ENCODE assay signal across 1 cellular context in the genomic region with DNA sequence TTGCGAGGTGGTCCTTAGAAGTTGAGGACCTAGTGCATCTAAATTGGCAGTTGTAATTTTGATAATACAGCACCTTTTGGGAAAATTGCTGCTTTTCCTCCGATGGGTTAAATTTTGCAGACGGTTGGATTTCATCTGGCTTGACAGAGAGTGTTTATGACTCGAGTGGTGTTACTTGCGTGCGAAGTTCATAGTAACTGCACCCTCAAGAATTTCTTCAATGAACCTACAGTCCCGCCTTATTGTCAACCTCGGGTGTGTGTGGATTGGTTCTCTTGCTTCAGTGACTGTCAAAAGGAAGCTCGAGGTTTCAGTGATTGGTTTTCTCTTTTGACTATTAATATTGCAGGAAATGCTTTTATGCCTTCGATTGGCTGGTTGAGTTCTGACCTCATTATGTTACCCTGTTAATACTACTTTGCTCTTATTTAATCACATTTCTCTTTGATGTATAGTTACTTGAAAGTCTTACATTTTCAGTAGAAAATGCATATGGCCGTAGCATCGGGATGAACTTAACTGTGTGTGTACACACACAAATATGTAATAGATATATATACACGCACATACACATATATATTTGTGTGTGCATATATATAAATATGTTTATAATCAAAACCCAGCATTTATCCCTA.
A peak's percentile ranks its signal among the peaks of the same experiment; 100 is the strongest.
TF ChIP-seq lines count a peak whose summit lies in the region.

No MANE protein-coding gene starts in this region.

TF ChIP-seq in GM12878, 131 proteins besides CTCF, POLR2A, EP300 and RAD21 (continued from another document and continues in another):
- TF ChIP-seq, protein P1, sequence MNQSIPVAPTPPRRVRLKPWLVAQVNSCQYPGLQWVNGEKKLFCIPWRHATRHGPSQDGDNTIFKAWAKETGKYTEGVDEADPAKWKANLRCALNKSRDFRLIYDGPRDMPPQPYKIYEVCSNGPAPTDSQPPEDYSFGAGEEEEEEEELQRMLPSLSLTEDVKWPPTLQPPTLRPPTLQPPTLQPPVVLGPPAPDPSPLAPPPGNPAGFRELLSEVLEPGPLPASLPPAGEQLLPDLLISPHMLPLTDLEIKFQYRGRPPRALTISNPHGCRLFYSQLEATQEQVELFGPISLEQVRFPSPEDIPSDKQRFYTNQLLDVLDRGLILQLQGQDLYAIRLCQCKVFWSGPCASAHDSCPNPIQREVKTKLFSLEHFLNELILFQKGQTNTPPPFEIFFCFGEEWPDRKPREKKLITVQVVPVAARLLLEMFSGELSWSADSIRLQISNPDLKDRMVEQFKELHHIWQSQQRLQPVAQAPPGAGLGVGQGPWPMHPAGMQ (IDR thresholded peaks at IDR 0.05; ENCODE audit: borderline replicate concordance): no peak
- TF ChIP-seq ZNF274 (IDR thresholded peaks at IDR 0.05; ENCODE audit: insufficient read depth, insufficient read length) (no peak), CBX3 (IDR thresholded peaks at IDR 0.05; ENCODE audit: borderline replicate concordance, low read depth) (no peak), KDM1A (IDR thresholded peaks at IDR 0.05; ENCODE audit: borderline replicate concordance) (no peak), PML (IDR thresholded peaks at IDR 0.05; ENCODE audit: low read length) (no peak), FOXK2 (IDR thresholded peaks at IDR 0.05) (no peak), SMARCA5 (IDR thresholded peaks at IDR 0.05) (no peak), NRF1 (conservative IDR thresholded peaks at IDR 0.05; ENCODE audit: low read depth, low read length) (no peak), WRNIP1 (IDR thresholded peaks at IDR 0.05; ENCODE audit: borderline replicate concordance, low read depth, low read length) (no peak), POLR2AphosphoS5 (IDR thresholded peaks at IDR 0.05; ENCODE audit: low read length) (no peak), MYB (IDR thresholded peaks at IDR 0.05; ENCODE audit: borderline replicate concordance, low read depth, low read length) (no peak), STAT3 (IDR thresholded peaks at IDR 0.05; ENCODE audit: low read depth, low read length) (no peak), SUPT20H (IDR thresholded peaks at IDR 0.05; ENCODE audit: borderline replicate concordance, control insufficient read depth, low read depth, low read length) (no peak), CREB1 (IDR thresholded peaks at IDR 0.05; ENCODE audit: low read depth) (peak; percentile 50; the same call in 1 of the 2 replicates), SMAD1 (IDR thresholded peaks at IDR 0.05; ENCODE audit: low read depth, partially characterized antibody) (no peak), SRF (IDR thresholded peaks at IDR 0.05; ENCODE audit: low read depth in 2 of 2, low read length in 2 of 2) (no peak), YBX1 (IDR thresholded peaks at IDR 0.05) (no peak), CBFB (IDR thresholded peaks at IDR 0.05; ENCODE audit: low read depth) (no peak), ZNF217 (IDR thresholded peaks at IDR 0.05) (no peak), RFX5 (IDR thresholded peaks at IDR 0.05; ENCODE audit: low read depth, low read length) (0 out of 2 replicates have a peak, but pooled peaks have one; percentile 36), RB1 (IDR thresholded peaks at IDR 0.05; ENCODE audit: borderline replicate concordance) (no peak), MEF2B (IDR thresholded peaks at IDR 0.05; ENCODE audit: partially characterized antibody, poor library complexity, severe bottlenecking) (no peak), EED (IDR thresholded peaks at IDR 0.05; ENCODE audit: low read depth) (no peak), MEF2A (IDR thresholded peaks at IDR 0.05; ENCODE audit: insufficient read depth, low read depth, low read length) (no peak)
- TF ChIP-seq, protein P2, sequence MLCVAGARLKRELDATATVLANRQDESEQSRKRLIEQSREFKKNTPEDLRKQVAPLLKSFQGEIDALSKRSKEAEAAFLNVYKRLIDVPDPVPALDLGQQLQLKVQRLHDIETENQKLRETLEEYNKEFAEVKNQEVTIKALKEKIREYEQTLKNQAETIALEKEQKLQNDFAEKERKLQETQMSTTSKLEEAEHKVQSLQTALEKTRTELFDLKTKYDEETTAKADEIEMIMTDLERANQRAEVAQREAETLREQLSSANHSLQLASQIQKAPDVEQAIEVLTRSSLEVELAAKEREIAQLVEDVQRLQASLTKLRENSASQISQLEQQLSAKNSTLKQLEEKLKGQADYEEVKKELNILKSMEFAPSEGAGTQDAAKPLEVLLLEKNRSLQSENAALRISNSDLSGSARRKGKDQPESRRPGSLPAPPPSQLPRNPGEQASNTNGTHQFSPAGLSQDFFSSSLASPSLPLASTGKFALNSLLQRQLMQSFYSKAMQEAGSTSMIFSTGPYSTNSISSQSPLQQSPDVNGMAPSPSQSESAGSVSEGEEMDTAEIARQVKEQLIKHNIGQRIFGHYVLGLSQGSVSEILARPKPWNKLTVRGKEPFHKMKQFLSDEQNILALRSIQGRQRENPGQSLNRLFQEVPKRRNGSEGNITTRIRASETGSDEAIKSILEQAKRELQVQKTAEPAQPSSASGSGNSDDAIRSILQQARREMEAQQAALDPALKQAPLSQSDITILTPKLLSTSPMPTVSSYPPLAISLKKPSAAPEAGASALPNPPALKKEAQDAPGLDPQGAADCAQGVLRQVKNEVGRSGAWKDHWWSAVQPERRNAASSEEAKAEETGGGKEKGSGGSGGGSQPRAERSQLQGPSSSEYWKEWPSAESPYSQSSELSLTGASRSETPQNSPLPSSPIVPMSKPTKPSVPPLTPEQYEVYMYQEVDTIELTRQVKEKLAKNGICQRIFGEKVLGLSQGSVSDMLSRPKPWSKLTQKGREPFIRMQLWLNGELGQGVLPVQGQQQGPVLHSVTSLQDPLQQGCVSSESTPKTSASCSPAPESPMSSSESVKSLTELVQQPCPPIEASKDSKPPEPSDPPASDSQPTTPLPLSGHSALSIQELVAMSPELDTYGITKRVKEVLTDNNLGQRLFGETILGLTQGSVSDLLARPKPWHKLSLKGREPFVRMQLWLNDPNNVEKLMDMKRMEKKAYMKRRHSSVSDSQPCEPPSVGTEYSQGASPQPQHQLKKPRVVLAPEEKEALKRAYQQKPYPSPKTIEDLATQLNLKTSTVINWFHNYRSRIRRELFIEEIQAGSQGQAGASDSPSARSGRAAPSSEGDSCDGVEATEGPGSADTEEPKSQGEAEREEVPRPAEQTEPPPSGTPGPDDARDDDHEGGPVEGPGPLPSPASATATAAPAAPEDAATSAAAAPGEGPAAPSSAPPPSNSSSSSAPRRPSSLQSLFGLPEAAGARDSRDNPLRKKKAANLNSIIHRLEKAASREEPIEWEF (IDR thresholded peaks at IDR 0.05; ENCODE audit: insufficient replicate concordance, low read depth, low read length): no peak
- TF ChIP-seq, protein P3, sequence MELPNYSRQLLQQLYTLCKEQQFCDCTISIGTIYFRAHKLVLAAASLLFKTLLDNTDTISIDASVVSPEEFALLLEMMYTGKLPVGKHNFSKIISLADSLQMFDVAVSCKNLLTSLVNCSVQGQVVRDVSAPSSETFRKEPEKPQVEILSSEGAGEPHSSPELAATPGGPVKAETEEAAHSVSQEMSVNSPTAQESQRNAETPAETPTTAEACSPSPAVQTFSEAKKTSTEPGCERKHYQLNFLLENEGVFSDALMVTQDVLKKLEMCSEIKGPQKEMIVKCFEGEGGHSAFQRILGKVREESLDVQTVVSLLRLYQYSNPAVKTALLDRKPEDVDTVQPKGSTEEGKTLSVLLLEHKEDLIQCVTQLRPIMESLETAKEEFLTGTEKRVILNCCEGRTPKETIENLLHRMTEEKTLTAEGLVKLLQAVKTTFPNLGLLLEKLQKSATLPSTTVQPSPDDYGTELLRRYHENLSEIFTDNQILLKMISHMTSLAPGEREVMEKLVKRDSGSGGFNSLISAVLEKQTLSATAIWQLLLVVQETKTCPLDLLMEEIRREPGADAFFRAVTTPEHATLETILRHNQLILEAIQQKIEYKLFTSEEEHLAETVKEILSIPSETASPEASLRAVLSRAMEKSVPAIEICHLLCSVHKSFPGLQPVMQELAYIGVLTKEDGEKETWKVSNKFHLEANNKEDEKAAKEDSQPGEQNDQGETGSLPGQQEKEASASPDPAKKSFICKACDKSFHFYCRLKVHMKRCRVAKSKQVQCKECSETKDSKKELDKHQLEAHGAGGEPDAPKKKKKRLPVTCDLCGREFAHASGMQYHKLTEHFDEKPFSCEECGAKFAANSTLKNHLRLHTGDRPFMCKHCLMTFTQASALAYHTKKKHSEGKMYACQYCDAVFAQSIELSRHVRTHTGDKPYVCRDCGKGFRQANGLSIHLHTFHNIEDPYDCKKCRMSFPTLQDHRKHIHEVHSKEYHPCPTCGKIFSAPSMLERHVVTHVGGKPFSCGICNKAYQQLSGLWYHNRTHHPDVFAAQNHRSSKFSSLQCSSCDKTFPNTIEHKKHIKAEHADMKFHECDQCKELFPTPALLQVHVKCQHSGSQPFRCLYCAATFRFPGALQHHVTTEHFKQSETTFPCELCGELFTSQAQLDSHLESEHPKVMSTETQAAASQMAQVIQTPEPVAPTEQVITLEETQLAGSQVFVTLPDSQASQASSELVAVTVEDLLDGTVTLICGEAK (IDR thresholded peaks at IDR 0.05; ENCODE audit: borderline replicate concordance): no peak
- TF ChIP-seq, protein P4, sequence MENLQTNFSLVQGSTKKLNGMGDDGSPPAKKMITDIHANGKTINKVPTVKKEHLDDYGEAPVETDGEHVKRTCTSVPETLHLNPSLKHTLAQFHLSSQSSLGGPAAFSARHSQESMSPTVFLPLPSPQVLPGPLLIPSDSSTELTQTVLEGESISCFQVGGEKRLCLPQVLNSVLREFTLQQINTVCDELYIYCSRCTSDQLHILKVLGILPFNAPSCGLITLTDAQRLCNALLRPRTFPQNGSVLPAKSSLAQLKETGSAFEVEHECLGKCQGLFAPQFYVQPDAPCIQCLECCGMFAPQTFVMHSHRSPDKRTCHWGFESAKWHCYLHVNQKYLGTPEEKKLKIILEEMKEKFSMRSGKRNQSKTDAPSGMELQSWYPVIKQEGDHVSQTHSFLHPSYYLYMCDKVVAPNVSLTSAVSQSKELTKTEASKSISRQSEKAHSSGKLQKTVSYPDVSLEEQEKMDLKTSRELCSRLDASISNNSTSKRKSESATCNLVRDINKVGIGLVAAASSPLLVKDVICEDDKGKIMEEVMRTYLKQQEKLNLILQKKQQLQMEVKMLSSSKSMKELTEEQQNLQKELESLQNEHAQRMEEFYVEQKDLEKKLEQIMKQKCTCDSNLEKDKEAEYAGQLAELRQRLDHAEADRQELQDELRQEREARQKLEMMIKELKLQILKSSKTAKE (IDR thresholded peaks at IDR 0.05; ENCODE audit: low read depth, poor library complexity, severe bottlenecking): peak; percentile 53
- TF ChIP-seq, protein P5, sequence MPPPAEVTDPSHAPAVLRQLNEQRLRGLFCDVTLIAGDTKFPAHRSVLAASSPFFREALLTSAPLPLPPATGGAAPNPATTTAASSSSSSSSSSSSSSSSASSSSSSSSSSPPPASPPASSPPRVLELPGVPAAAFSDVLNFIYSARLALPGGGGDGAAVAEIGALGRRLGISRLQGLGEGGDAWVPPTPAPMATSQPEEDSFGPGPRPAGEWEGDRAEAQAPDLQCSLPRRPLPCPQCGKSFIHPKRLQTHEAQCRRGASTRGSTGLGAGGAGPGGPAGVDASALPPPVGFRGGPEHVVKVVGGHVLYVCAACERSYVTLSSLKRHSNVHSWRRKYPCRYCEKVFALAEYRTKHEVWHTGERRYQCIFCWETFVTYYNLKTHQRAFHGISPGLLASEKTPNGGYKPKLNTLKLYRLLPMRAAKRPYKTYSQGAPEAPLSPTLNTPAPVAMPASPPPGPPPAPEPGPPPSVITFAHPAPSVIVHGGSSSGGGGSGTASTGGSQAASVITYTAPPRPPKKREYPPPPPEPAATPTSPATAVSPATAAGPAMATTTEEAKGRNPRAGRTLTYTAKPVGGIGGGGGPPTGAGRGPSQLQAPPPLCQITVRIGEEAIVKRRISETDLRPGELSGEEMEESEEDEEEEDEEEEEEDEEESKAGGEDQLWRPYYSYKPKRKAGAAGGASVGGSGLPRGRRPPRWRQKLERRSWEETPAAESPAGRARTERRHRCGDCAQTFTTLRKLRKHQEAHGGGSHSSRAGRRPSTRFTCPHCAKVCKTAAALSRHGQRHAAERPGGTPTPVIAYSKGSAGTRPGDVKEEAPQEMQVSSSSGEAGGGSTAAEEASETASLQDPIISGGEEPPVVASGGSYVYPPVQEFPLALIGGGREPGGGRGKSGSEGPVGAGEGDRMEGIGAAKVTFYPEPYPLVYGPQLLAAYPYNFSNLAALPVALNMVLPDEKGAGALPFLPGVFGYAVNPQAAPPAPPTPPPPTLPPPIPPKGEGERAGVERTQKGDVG (CRISPR knock-in tag; IDR thresholded peaks at IDR 0.05): no peak
- TF ChIP-seq, protein P6, sequence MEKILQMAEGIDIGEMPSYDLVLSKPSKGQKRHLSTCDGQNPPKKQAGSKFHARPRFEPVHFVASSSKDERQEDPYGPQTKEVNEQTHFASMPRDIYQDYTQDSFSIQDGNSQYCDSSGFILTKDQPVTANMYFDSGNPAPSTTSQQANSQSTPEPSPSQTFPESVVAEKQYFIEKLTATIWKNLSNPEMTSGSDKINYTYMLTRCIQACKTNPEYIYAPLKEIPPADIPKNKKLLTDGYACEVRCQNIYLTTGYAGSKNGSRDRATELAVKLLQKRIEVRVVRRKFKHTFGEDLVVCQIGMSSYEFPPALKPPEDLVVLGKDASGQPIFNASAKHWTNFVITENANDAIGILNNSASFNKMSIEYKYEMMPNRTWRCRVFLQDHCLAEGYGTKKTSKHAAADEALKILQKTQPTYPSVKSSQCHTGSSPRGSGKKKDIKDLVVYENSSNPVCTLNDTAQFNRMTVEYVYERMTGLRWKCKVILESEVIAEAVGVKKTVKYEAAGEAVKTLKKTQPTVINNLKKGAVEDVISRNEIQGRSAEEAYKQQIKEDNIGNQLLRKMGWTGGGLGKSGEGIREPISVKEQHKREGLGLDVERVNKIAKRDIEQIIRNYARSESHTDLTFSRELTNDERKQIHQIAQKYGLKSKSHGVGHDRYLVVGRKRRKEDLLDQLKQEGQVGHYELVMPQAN (conservative IDR thresholded peaks at IDR 0.05): peak; percentile 52; the same call in 1 of the 2 replicates
- TF ChIP-seq, protein P7, sequence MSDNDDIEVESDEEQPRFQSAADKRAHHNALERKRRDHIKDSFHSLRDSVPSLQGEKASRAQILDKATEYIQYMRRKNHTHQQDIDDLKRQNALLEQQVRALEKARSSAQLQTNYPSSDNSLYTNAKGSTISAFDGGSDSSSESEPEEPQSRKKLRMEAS (IDR thresholded peaks at IDR 0.05; ENCODE audit: low read depth, low read length): 0 out of 2 replicates have a peak, but pooled peaks have one; percentile 39
- TF ChIP-seq, protein P8, sequence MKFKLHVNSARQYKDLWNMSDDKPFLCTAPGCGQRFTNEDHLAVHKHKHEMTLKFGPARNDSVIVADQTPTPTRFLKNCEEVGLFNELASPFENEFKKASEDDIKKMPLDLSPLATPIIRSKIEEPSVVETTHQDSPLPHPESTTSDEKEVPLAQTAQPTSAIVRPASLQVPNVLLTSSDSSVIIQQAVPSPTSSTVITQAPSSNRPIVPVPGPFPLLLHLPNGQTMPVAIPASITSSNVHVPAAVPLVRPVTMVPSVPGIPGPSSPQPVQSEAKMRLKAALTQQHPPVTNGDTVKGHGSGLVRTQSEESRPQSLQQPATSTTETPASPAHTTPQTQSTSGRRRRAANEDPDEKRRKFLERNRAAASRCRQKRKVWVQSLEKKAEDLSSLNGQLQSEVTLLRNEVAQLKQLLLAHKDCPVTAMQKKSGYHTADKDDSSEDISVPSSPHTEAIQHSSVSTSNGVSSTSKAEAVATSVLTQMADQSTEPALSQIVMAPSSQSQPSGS (IDR thresholded peaks at IDR 0.05; ENCODE audit: low read length): no peak
- TF ChIP-seq, protein P9, sequence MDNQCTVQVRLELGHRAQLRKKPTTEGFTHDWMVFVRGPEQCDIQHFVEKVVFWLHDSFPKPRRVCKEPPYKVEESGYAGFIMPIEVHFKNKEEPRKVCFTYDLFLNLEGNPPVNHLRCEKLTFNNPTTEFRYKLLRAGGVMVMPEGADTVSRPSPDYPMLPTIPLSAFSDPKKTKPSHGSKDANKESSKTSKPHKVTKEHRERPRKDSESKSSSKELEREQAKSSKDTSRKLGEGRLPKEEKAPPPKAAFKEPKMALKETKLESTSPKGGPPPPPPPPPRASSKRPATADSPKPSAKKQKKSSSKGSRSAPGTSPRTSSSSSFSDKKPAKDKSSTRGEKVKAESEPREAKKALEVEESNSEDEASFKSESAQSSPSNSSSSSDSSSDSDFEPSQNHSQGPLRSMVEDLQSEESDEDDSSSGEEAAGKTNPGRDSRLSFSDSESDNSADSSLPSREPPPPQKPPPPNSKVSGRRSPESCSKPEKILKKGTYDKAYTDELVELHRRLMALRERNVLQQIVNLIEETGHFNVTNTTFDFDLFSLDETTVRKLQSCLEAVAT (IDR thresholded peaks at IDR 0.05): no peak
